In the genomic region with DNA sequence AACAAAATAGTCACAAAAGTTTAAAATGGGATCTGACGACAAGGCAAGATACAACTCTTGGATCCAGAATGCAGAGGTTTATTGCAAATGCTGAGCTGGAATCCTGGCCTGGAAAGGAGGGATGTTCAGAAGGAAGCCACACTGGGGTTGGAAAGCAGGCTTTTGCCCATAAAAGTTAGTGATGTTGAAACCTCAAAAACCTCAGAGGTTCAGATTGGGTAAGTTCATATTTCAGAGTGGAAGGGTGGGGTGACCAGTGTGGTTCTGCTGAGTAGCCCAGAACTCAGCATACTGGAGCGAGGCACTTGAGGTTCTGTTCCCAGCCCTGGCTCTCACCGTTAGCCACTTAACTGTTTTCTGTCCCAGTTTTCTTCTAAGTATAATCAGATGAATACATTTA, we compare ENCODE assay signal across 1 cellular context.
TF ChIP-seq lines count a peak whose summit lies in the region.

No MANE protein-coding gene starts in this region.

TF ChIP-seq in IMR-90, 13 proteins besides CTCF, POLR2A, EP300 and RAD21:
- TF ChIP-seq, protein P1, sequence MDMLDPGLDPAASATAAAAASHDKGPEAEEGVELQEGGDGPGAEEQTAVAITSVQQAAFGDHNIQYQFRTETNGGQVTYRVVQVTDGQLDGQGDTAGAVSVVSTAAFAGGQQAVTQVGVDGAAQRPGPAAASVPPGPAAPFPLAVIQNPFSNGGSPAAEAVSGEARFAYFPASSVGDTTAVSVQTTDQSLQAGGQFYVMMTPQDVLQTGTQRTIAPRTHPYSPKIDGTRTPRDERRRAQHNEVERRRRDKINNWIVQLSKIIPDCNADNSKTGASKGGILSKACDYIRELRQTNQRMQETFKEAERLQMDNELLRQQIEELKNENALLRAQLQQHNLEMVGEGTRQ (IDR thresholded peaks at IDR 0.05; ENCODE audit: low read depth, low read length) = no peak
- TF ChIP-seq, protein P2, sequence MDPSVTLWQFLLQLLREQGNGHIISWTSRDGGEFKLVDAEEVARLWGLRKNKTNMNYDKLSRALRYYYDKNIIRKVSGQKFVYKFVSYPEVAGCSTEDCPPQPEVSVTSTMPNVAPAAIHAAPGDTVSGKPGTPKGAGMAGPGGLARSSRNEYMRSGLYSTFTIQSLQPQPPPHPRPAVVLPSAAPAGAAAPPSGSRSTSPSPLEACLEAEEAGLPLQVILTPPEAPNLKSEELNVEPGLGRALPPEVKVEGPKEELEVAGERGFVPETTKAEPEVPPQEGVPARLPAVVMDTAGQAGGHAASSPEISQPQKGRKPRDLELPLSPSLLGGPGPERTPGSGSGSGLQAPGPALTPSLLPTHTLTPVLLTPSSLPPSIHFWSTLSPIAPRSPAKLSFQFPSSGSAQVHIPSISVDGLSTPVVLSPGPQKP (IDR thresholded peaks at IDR 0.05; ENCODE audit: borderline replicate concordance, low read depth, low read length) = no peak
- no peak for TF ChIP-seq CEBPB (IDR thresholded peaks at IDR 0.05; ENCODE audit: low read depth, low read length)
- TF ChIP-seq NFE2L2 (IDR thresholded peaks at IDR 0.05; ENCODE audit: low read depth, low read length) = no peak
- no peak for TF ChIP-seq CHD1 (IDR thresholded peaks at IDR 0.05; ENCODE audit: low read depth, low read length)
- TF ChIP-seq FOS (IDR thresholded peaks at IDR 0.05; ENCODE audit: low read depth, low read length) = no peak
- no peak for TF ChIP-seq BHLHE40 (IDR thresholded peaks at IDR 0.05; ENCODE audit: low read depth, low read length)
- TF ChIP-seq MAZ (IDR thresholded peaks at IDR 0.05; ENCODE audit: borderline replicate concordance, low read depth, low read length) = no peak
- no peak for TF ChIP-seq MXI1 (IDR thresholded peaks at IDR 0.05; ENCODE audit: borderline replicate concordance, low read depth, low read length)
- no peak for TF ChIP-seq RCOR1 (IDR thresholded peaks at IDR 0.05; ENCODE audit: insufficient replicate concordance, low read length)
- TF ChIP-seq RFX5 (IDR thresholded peaks at IDR 0.05; ENCODE audit: low read depth, low read length) = no peak
- TF ChIP-seq MAFK (IDR thresholded peaks at IDR 0.05; ENCODE audit: low read depth, low read length) = no peak
- no peak for TF ChIP-seq SMC3 (IDR thresholded peaks at IDR 0.05; ENCODE audit: low read depth, low read length)
